ENCODE assay signal across 1 cellular context in the genomic region with DNA sequence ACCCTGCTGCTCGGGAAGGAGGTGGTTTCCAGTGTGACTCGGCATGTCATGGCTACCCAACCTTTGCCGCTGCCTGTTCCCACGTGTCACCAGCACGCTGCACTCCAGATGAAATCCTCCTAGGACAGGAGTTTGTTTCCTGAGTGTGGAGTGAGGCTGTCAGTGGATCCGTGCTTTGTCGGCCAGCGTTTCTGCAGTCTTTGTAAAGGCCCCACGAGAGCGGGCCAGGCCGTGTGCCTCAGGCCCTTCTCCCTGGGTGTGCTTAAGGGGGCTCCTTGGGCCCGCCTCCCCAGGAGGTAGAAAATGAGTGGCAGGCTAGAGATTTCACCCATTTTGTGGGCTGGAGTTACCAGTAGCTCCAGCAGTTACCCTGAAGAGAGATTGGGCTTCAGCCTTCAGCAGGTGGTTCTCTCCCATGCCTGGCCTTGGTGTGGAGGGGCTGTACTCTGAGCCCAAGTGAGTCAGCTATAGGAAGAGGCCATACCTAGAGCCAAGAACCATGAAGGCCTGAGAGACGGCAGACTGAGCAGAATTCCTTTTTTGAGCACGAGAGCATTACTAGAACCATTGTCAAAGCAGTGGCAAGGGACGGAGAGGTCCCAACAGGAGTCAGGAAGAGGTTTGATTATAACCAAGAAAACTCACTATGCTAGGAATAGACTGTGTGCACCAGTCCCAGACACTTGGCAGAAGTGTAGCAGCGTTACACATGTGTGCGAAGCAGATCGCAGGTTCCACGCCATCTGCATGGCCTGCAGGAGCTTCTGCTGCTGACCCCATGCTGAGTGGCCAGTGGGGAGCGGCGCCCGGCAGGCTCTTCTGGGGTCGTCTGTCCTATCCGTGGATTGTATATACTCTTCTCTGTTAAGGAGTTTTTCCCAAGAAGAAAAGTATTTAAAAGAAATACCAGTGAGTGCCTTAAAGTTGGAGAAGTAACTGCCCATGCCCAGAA.
TF ChIP-seq lines count a peak whose summit lies in the region.

No MANE protein-coding gene starts in this region.

TF ChIP-seq in WTC11, 78 proteins besides CTCF, POLR2A, EP300 and RAD21 (continued from another document):
- TF ChIP-seq, protein P1, sequence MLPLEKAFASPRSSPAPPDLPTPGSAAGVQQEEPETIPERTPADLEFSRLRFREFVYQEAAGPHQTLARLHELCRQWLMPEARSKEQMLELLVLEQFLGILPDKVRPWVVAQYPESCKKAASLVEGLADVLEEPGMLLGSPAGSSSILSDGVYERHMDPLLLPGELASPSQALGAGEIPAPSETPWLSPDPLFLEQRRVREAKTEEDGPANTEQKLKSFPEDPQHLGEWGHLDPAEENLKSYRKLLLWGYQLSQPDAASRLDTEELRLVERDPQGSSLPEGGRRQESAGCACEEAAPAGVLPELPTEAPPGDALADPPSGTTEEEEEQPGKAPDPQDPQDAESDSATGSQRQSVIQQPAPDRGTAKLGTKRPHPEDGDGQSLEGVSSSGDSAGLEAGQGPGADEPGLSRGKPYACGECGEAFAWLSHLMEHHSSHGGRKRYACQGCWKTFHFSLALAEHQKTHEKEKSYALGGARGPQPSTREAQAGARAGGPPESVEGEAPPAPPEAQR (CRISPR knock-in tag; IDR thresholded peaks at IDR 0.05) = no peak
- TF ChIP-seq, protein P2, sequence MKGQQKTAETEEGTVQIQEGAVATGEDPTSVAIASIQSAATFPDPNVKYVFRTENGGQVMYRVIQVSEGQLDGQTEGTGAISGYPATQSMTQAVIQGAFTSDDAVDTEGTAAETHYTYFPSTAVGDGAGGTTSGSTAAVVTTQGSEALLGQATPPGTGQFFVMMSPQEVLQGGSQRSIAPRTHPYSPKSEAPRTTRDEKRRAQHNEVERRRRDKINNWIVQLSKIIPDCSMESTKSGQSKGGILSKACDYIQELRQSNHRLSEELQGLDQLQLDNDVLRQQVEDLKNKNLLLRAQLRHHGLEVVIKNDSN (CRISPR knock-in tag; IDR thresholded peaks at IDR 0.05) = no peak
- TF ChIP-seq CREM (CRISPR knock-in tag; IDR thresholded peaks at IDR 0.05) (no peak), MXD4 (CRISPR knock-in tag; IDR thresholded peaks at IDR 0.05; ENCODE audit: borderline replicate concordance) (no peak), NR2C2 (CRISPR knock-in tag; IDR thresholded peaks at IDR 0.05) (no peak)
